Comparison of ENCODE assay signal across 1 cellular context in genomic region chr10:6211341-6212265, GRCh38.
TF ChIP-seq lines count a peak whose summit lies in the region.

No MANE protein-coding gene starts in this region.

TF ChIP-seq in HepG2, 621 proteins besides CTCF, POLR2A, EP300 and RAD21:
- TF ChIP-seq ELF4 (CRISPR knock-in tag; IDR thresholded peaks at IDR 0.05; ENCODE audit: borderline replicate concordance) (no peak), FOXO1 (CRISPR knock-in tag; IDR thresholded peaks at IDR 0.05) (no peak), ZGPAT (CRISPR knock-in tag; IDR thresholded peaks at IDR 0.05) (no peak), ZFP82 (CRISPR knock-in tag; IDR thresholded peaks at IDR 0.05; ENCODE audit: borderline replicate concordance) (no peak), ADNP (CRISPR knock-in tag; IDR thresholded peaks at IDR 0.05) (no peak), ZNF556 (CRISPR knock-in tag; IDR thresholded peaks at IDR 0.05; ENCODE audit: borderline replicate concordance) (no peak), CENPX (CRISPR knock-in tag; IDR thresholded peaks at IDR 0.05) (no peak), ZNF761 (CRISPR knock-in tag; conservative IDR thresholded peaks at IDR 0.05) (no peak), RARG (CRISPR knock-in tag; IDR thresholded peaks at IDR 0.05; ENCODE audit: low read depth) (no peak), THAP9 (CRISPR knock-in tag; IDR thresholded peaks at IDR 0.05; ENCODE audit: borderline replicate concordance) (no peak), E2F2 (CRISPR knock-in tag; IDR thresholded peaks at IDR 0.05; ENCODE audit: borderline replicate concordance) (no peak), ZNF432 (CRISPR knock-in tag; IDR thresholded peaks at IDR 0.05; ENCODE audit: borderline replicate concordance) (no peak), SAP130 (CRISPR knock-in tag; IDR thresholded peaks at IDR 0.05; ENCODE audit: low read depth) (no peak), AKAP8 (CRISPR knock-in tag; IDR thresholded peaks at IDR 0.05) (no peak), ARHGAP35 (CRISPR knock-in tag; IDR thresholded peaks at IDR 0.05; ENCODE audit: borderline replicate concordance) (no peak)
TF ChIP-seq in HepG2: peak in this region for 0.
